In the genomic region with DNA sequence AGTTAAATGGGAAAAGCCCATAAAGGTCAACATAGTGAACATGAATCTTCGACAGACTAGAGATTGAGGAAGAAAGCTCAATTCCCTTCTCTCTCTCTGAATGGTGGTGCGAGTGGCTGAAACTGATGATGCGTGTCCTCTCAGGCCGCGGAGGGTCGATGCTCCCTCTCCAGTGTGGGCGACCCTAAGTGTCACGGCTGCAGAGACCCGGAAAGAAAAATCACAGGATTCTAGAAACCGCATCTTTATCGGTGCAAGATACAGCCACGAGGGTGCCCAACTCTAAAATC, we compare ENCODE assay signal across 6 cellular contexts. TPM values are rescaled to one million over a fixed set of nuclear protein-coding genes. Genes with fewer than 3 reads are reported as not detected.
A peak's percentile ranks its signal among the peaks of the same experiment; 100 is the strongest.
DNase-seq lines count a peak whose midpoint lies in the region; ATAC-seq and TF ChIP-seq lines count a peak whose summit lies in the region.

No MANE protein-coding gene starts in this region.

- no peak for TF ChIP-seq POLR2A in Peyer's patch (IDR thresholded peaks at IDR 0.05)

- TF ChIP-seq CTCF in GM13976 (IDR thresholded peaks at IDR 0.05; ENCODE audit: borderline replicate concordance, control extremely low read depth, extremely low read depth, insufficient read depth, missing control alignments) (no peak), Peyer's patch (IDR thresholded peaks at IDR 0.05) (no peak), upper lobe of right lung (IDR thresholded peaks at IDR 0.05) (no peak)

- ATAC-seq in upper lobe of right lung = no peak

- WGBS in iPS DF 6.9 (ENCODE audit: insufficient coverage, insufficient read length) = no CpG with 5 or more reads among the region's 12 CpGs

- H3K9me3 ChIP-seq in Peyer's patch = no peaks in the 10 kb centered on the region
- no peaks in the 10 kb centered on the region for H3K9me3 ChIP-seq in iPS DF 6.9 (ENCODE audit: control insufficient read depth, insufficient read depth, low read length)
- H3K9me3 ChIP-seq in upper lobe of right lung = no peaks in the 10 kb centered on the region

- peak; percentile 44 for DNase-seq in GM13976 (ENCODE audit: low spot score)
- peak in 1 of 3 donors; percentile 56 for DNase-seq in Peyer's patch
- no peak for DNase-seq in iPS DF 6.9 (ENCODE audit: low read depth, low spot score)
- peak; percentile 65 for DNase-seq in upper lobe of right lung
- DNase-seq in NCI-H146 treated with DMSO at 0.1 percent for 48 hours (lab: John Stamatoyannopoulos, UW; ENCODE audit: unreplicated experiment) = no peak
- no peak for DNase-seq in Kasumi-1 (lab: John Stamatoyannopoulos, UW)

- intact Hi-C loops in upper lobe of right lung (cut with DNase I) = no loop called here

- H3K36me3 ChIP-seq in Peyer's patch (peaks cover 0 to 21% (median 0%) of the 10 kb centered on the region in 3 donors), iPS DF 6.9 (ENCODE audit: control insufficient read depth, insufficient read depth, low read length) (peaks cover 19% of the 10 kb centered on the region; the same call in 1 of the 2 replicates), upper lobe of right lung (peaks cover 32% of the 10 kb centered on the region)

- H3K27me3 ChIP-seq in Peyer's patch (no peaks in the 10 kb centered on the region), iPS DF 6.9 (ENCODE audit: control insufficient read depth, insufficient read depth, low read length) (no peaks in the 10 kb centered on the region), upper lobe of right lung (no peaks in the 10 kb centered on the region)

- peak overlapping the region; percentile 64 to 85 (median 72) for H3K4me3 ChIP-seq in Peyer's patch
- peak overlapping the region; percentile 61; the same call in 1 of the 2 replicates for H3K4me3 ChIP-seq in iPS DF 6.9 (ENCODE audit: low read length)
- H3K4me3 ChIP-seq in upper lobe of right lung = peak overlapping the region; percentile 87

- H3K27ac ChIP-seq in Peyer's patch = peak overlapping the region; percentile 91 to 98 (median 92)
- H3K27ac ChIP-seq in iPS DF 6.9 (ENCODE audit: low read length) = no peak overlapping the region
- H3K27ac ChIP-seq in upper lobe of right lung = peak overlapping the region; percentile 97

- in situ Hi-C loops in GM13976 (cut with MboI; ENCODE audit: low sequenced_read_pairs, unreplicated experiment) = no loop called here

- H3K4me1 ChIP-seq in Peyer's patch (peaks cover 0 to 34% (median 4%) of the 10 kb centered on the region in 4 donors), iPS DF 6.9 (ENCODE audit: control insufficient read depth, insufficient read depth, low read length) (no peaks in the 10 kb centered on the region), upper lobe of right lung (peaks cover 29% of the 10 kb centered on the region)

RNA-seq across cellular contexts. Expression of gene RBM23, which starts 0.5 kb away (rescaled TPM):
- total RNA-seq in Peyer's patch = 100 to 1,000 TPM in 2 of 4 donors, 10 to 100 TPM in 2; 84.4 to 155 (median 116) TPM
- total RNA-seq in upper lobe of right lung = 83.5 TPM

RNA-seq across cellular contexts. Expression of gene PRMT5, which starts 10.7 kb away (rescaled TPM):
- total RNA-seq in Peyer's patch (10 to 100 TPM; 20.5 to 41.3 (median 26.6) TPM), upper lobe of right lung (38.9 TPM)

RNA-seq across cellular contexts. Expression of gene REM2, which starts 35.4 kb away (rescaled TPM):
- total RNA-seq in Peyer's patch (1 to 10 TPM in 3 of 4 donors, under 1 TPM in 1; 0.57 to 2.1 (median 1.4) TPM), upper lobe of right lung (0.41 TPM)

RNA-seq across cellular contexts. Expression of gene HAUS4, which starts 38.4 kb away (rescaled TPM):
- total RNA-seq in Peyer's patch = 100 to 1,000 TPM in 1 of 4 donors, 10 to 100 TPM in 3; 73.4 to 105 (median 83.5) TPM
- total RNA-seq in upper lobe of right lung = 44.7 TPM

RNA-seq across cellular contexts. Expression of gene LRP10, which starts 46.9 kb away (rescaled TPM):
- total RNA-seq in Peyer's patch (100 to 1,000 TPM in 3 of 4 donors, 10 to 100 TPM in 1; 69.3 to 250 (median 221) TPM), upper lobe of right lung (142 TPM)

Comparison
In these comparisons a context has a peak if more than half of its experiments do, and no peak if none do; other contexts are left out.
1. DNase-seq: peak in GM13976 (single experiment) and upper lobe of right lung (single experiment); none in iPS DF 6.9 (single experiment), NCI-H146 treated with DMSO at 0.1 percent for 48 hours (single experiment) and Kasumi-1 (0 of 2).
2. Peak in every context shown above with its lines, with median percentiles within 50 percentile points of each other: H3K4me3 ChIP-seq.